In the genomic region with DNA sequence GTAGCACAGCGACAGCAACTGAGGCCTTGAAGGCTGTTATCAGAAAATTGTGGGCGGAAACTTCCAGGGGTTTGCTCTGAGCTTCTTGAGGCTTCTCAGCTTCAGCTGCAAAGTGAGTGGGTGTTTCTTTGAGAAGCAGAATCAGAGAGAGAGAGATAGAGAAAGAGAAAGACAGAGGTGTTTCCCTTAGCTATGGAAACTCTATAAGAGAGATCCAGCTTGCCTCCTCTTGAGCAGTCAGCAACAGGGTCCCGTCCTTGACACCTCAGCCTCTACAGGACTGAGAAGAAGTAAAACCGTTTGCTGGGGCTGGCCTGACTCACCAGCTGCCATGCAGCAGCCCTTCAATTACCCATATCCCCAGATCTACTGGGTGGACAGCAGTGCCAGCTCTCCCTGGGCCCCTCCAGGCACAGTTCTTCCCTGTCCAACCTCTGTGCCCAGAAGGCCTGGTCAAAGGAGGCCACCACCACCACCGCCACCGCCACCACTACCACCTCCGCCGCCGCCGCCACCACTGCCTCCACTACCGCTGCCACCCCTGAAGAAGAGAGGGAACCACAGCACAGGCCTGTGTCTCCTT, we compare ENCODE assay signal across 11 cellular contexts. TPM values are rescaled to one million over a fixed set of nuclear protein-coding genes. Genes with fewer than 3 reads are reported as not detected.
DNase-seq lines count a peak whose midpoint lies in the region; ATAC-seq and TF ChIP-seq lines count a peak whose summit lies in the region.
"Had no signal": no experiment of that assay in that cellular context is flagged by ENCODE, and none has a peak within 500 bp of the region (broad histone marks: within the 10 kb centered on the region; RNA-seq: fewer than 3 reads in every experiment).

A gene with protein sequence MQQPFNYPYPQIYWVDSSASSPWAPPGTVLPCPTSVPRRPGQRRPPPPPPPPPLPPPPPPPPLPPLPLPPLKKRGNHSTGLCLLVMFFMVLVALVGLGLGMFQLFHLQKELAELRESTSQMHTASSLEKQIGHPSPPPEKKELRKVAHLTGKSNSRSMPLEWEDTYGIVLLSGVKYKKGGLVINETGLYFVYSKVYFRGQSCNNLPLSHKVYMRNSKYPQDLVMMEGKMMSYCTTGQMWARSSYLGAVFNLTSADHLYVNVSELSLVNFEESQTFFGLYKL (plus strand): TSS at position 233 of the 583 bp plus-strand sequence. CDS start 99 bp downstream, at position 332.

- no peak for TF ChIP-seq POLR2A in uterus (IDR thresholded peaks at IDR 0.05)

- ATAC-seq in T-helper 17 cell (peak; percentile 27), lung (ENCODE audit: insufficient read depth, low FRiP score) (no peak), left lobe of liver (no peak), GM19328 (IDR thresholded peaks at IDR 0.05; ENCODE audit: unreplicated experiment) (no peak)

- intact Hi-C loops in uterus (cut with DNase I; ENCODE audit: low total_unique reads), result no loop called here

- WGBS in lung, 2 donors, result 86 to 90% methylated on average over 11 of the region's 11 CpGs

- no peaks in the 10 kb centered on the region for H3K36me3 Mint-ChIP-seq in T-helper 17 cell (ENCODE audit: low read depth)
- H3K36me3 Mint-ChIP-seq in activated T-cell treated with anti-CD3 and anti-CD28 coated beads, Interleukin-2, amount 50 U/mL, for 24 hours (ENCODE audit: low read depth), result peaks cover 48% of the 10 kb centered on the region

- H3K9me3 ChIP-seq in T-helper 17 cell (ENCODE audit: control insufficient read depth, low read length, poor library complexity, severe bottlenecking) (no peaks in the 10 kb centered on the region), lung (ENCODE audit: control insufficient read depth in 2 of 2, insufficient read depth in 1 of 2, low read length in 1 of 2) (peaks cover 0 to 1% of the 10 kb centered on the region in 2 donors), uterus (no peaks in the 10 kb centered on the region)

- H3K4me1 Mint-ChIP-seq in T-helper 17 cell, result peaks cover 48% of the 10 kb centered on the region
- peaks cover 84% of the 10 kb centered on the region for H3K4me1 Mint-ChIP-seq in activated T-cell treated with anti-CD3 and anti-CD28 coated beads, Interleukin-2, amount 50 U/mL, for 24 hours (ENCODE audit: low read depth)

- H3K4me1 ChIP-seq in lung (ENCODE audit: control insufficient read depth in 2 of 2, insufficient read depth in 2 of 2, low read length in 2 of 2) (no peaks in the 10 kb centered on the region), uterus (no peaks in the 10 kb centered on the region)

- H3K27me3 Mint-ChIP-seq in T-helper 17 cell, result no peaks in the 10 kb centered on the region
- no peaks in the 10 kb centered on the region for H3K27me3 Mint-ChIP-seq in activated T-cell treated with anti-CD3 and anti-CD28 coated beads, Interleukin-2, amount 50 U/mL, for 24 hours

- H3K4me3 ChIP-seq in lung, result peak within 1 kb of the TSS; percentile 20
- no peak within 1 kb of the TSS for H3K4me3 ChIP-seq in uterus

- H3K36me3 ChIP-seq in lung (ENCODE audit: control insufficient read depth in 2 of 2, insufficient read depth in 2 of 2, low read length in 2 of 2) (no peaks in the 10 kb centered on the region), uterus (no peaks in the 10 kb centered on the region)

- no peak for TF ChIP-seq CTCF in lung (IDR thresholded peaks at IDR 0.05; ENCODE audit: control extremely low read depth, extremely low read depth)
- no peak for TF ChIP-seq CTCF in uterus (IDR thresholded peaks at IDR 0.05)

- no peak for DNase-seq in T-helper 17 cell
- DNase-seq in activated T-cell treated with anti-CD3 and anti-CD28 coated beads, Interleukin-2, amount 50 U/mL, for 24 hours, result peak; percentile 76
- no peak for DNase-seq in lung (ENCODE audit: low spot score)
- peak; percentile 64 to 70 for DNase-seq in stimulated activated CD8-positive, alpha-beta memory T cell treated with anti-CD3 and anti-CD28 coated beads, Interleukin-7, amount 100 ng/mL, for 4 hours (ENCODE audit: low read depth in 2 of 2)
- no peak for DNase-seq in kidney glomerular epithelial cell (lab: John Stamatoyannopoulos, UW)
- no peak for DNase-seq in uterus
- no peak for DNase-seq in left lobe of liver (ENCODE audit: low spot score)
- DNase-seq: DMS 273 treated with DMSO at 0.1 percent for 48 hours, NCI-H1092 had no signal

- H3K27ac Mint-ChIP-seq in T-helper 17 cell, result peak within 1 kb of the TSS; percentile 66
- peak within 1 kb of the TSS; percentile 95 for H3K27ac Mint-ChIP-seq in activated T-cell treated with anti-CD3 and anti-CD28 coated beads, Interleukin-2, amount 50 U/mL, for 24 hours

- peaks cover 10% of the 10 kb centered on the region for H3K9me3 Mint-ChIP-seq in activated T-cell treated with anti-CD3 and anti-CD28 coated beads, Interleukin-2, amount 50 U/mL, for 24 hours

- H3K4me3 Mint-ChIP-seq in T-helper 17 cell, result peak within 1 kb of the TSS; percentile 86
- peak within 1 kb of the TSS; percentile 92 for H3K4me3 Mint-ChIP-seq in activated T-cell treated with anti-CD3 and anti-CD28 coated beads, Interleukin-2, amount 50 U/mL, for 24 hours

- H3K27me3 ChIP-seq in lung (ENCODE audit: control insufficient read depth, insufficient read depth), result no peaks in the 10 kb centered on the region
- H3K27me3 ChIP-seq in uterus, result no peaks in the 10 kb centered on the region

- no peak within 1 kb of the TSS for H3K27ac ChIP-seq in lung (ENCODE audit: low read depth in 1 of 2, low read length in 1 of 2)
- no peak within 1 kb of the TSS for H3K27ac ChIP-seq in uterus

RNA-seq across cellular contexts. Expression of the gene that starts here (rescaled TPM):
- total RNA-seq in T-helper 17 cell (under 1 TPM in 1 of 2 donors, not detected in 1; 0.47 TPM), lung (under 1 TPM in 1 of 2 donors, not detected in 1; 0.34 TPM), uterus (under 1 TPM in 1 of 4 donors, not detected in 3; 0.28 TPM), left lobe of liver (not detected)
- polyA plus RNA-seq in lung, result under 1 TPM; 0.20 to 0.30 TPM
- total RNA-seq: bronchial epithelial cell had no signal

Comparison
In these comparisons a context has a peak if more than half of its experiments do, and no peak if none do; other contexts are left out.
1. Peak in ATAC-seq in T-helper 17 cell; RNA of the gene not detected or under 1 TPM.
2. DNase-seq: peak in activated T-cell treated with anti-CD3 and anti-CD28 coated beads, Interleukin-2, amount 50 U/mL, for 24 hours (single experiment) and stimulated activated CD8-positive, alpha-beta memory T cell treated with anti-CD3 and anti-CD28 coated beads, Interleukin-7, amount 100 ng/mL, for 4 hours (2 of 2); none in T-helper 17 cell (0 of 3), lung (single experiment), kidney glomerular epithelial cell (single experiment), uterus (0 of 2) and left lobe of liver (single experiment).